Comparison of ENCODE assay signal across 18 cellular contexts in the genomic region with DNA sequence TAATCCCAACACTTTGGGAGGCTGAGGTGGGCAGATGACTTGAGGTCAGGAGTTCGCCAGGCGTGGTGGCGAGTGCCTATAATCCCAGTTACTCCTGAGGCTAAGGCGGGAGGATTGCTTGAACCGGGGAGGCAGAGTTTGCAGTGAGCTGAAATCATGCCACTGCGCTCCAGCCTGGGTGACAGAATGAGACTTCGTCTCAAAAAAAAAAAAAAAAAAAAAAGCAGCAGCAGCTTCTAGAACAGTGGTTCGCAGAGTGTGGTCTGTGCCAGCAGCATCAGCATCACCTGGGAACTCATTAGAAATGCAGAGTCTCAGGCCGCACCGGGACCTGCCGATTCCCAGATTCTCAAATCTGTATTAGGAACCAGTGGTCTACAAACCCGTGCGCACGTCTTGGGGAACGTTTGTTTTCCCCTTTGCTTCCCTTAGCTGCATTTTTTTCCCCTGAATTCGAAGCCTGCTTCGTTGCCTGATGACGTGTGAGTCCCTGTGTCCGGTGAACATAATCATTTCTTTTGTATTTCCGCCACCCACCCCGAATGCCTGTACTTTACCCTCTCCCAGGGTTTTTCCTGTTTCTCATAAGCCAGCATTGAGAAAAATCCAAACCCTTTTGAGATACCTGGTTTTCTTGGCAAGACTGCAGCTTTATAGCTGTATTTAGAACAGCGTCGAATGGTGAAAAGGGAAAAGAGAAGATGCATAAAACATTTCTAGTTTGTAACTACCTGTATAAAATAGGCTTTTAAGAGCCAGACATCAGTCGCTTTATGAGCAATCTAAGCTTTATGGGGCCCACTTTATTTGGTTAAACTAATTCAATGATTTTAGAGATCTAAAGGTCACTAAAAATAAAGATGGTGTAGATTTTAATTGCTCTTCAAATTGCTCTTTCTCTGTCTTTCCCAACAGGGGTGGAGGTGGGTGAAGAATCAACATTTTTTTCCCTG. TPM values are rescaled to one million over a fixed set of nuclear protein-coding genes. Genes with fewer than 3 reads are reported as not detected.
DNase-seq lines count a peak whose midpoint lies in the region; ATAC-seq and TF ChIP-seq lines count a peak whose summit lies in the region.
"Had no signal": no experiment of that assay in that cellular context is flagged by ENCODE, and none has a peak within 500 bp of the region (broad histone marks: within the 10 kb centered on the region; RNA-seq: fewer than 3 reads in every experiment).

No MANE protein-coding gene starts in this region.

- H3K4me3 ChIP-seq in dorsolateral prefrontal cortex: peak overlapping the region in 12 of 59 donors; percentile 0 to 37 (median 12)
- H3K4me3 ChIP-seq: breast epithelium, thyroid gland had no signal

- peak overlapping the region in 58 of 59 donors; percentile 39 to 97 (median 79) for H3K27ac ChIP-seq in dorsolateral prefrontal cortex
- H3K27ac ChIP-seq in temporal lobe (ENCODE audit: low read depth, low read length): peak overlapping the region; percentile 58
- H3K27ac ChIP-seq: breast epithelium, thyroid gland had no signal

- no peak for TF ChIP-seq CTCF in dorsolateral prefrontal cortex (IDR thresholded peaks at IDR 0.05 in 54 of 56, conservative IDR thresholded peaks at IDR 0.05 in 2 of 56; ENCODE audit: low read depth in 1 of 56, partially characterized antibody in 56 of 56)

- no peaks in the 10 kb centered on the region for H3K27me3 ChIP-seq in dorsolateral prefrontal cortex
- H3K27me3 ChIP-seq: breast epithelium, thyroid gland had no signal

- intact Hi-C loops in Right ventricle myocardium superior (cut with DNase I): no loop called here
- intact Hi-C loops in cardiac septum (cut with DNase I): no loop called here
- intact Hi-C loops in dorsolateral prefrontal cortex (cut with DNase I): loop anchor here in 1 of 2 donors (5.0 kb wide), 1 partner anchor 51 kb away; the partner anchor contains the start of gene BICRA

- peak; percentile 22 for DNase-seq in Right ventricle myocardium superior
- DNase-seq in cardiac septum (ENCODE audit: low spot score): no peak
- DNase-seq in dorsolateral prefrontal cortex: peak in 2 of 10 donors; percentile 30
- peak; percentile 60 for DNase-seq in mucosa of gallbladder (ENCODE audit: low spot score)
- DNase-seq in UCSD-AML1 (lab: John Stamatoyannopoulos, UW; ENCODE audit: unreplicated experiment): no peak
- DNase-seq in NCI-H2227 treated with DMSO at 0.1 percent for 48 hours (lab: John Stamatoyannopoulos, UW): no peak
- DNase-seq: CD8-positive, alpha-beta T cell; Kasumi-1; naive thymus-derived CD8-positive, alpha-beta T cell; NCI-H1930; NK-92 treated with Interleukin-12 subunit alpha and Interleukin-12 subunit beta, amount 100 ng/mL, for 24 hours; stimulated activated CD4-positive, alpha-beta T cell treated with anti-CD3 and anti-CD28 coated beads, Interleukin-12 subunit alpha, Interleukin-12 subunit beta, amount 100 ng/mL, for 4 hours; SW 1271; thyroid gland had no signal

- ATAC-seq in Right ventricle myocardium superior (ENCODE audit: poor library complexity): no peak
- ATAC-seq in GM19035 (IDR thresholded peaks at IDR 0.05; ENCODE audit: unreplicated experiment): no peak
- ATAC-seq: CD8-positive, alpha-beta T cell; naive thymus-derived CD8-positive, alpha-beta T cell had no signal

RNA-seq across cellular contexts. Expression of gene BICRA, which starts 49.8 kb away (rescaled TPM):
- total RNA-seq in Right ventricle myocardium superior (7.2 TPM), cardiac septum (9.3 TPM), dorsolateral prefrontal cortex (10 to 100 TPM; 14.1 to 34.9 (median 22.9) TPM), mucosa of gallbladder (20.9 TPM), temporal lobe (3.7 TPM)
- total RNA-seq: A172 had no signal

RNA-seq across cellular contexts. Expression of gene EHD2, which starts 54.5 kb away (rescaled TPM):
- total RNA-seq in Right ventricle myocardium superior: 45.2 TPM
- 42.6 TPM for total RNA-seq in cardiac septum
- 10 to 100 TPM; 12.2 to 45.9 (median 22.6) TPM for total RNA-seq in dorsolateral prefrontal cortex
- 81.2 TPM for total RNA-seq in mucosa of gallbladder
- total RNA-seq in temporal lobe: 2.0 TPM
- total RNA-seq: naive thymus-derived CD8-positive, alpha-beta T cell had no signal

Comparison
In these comparisons a context has a peak if more than half of its experiments do, and no peak if none do; other contexts are left out.
1. DNase-seq: peak in Right ventricle myocardium superior (single experiment) and mucosa of gallbladder (single experiment); none in cardiac septum (single experiment), UCSD-AML1 (single experiment) and NCI-H2227 treated with DMSO at 0.1 percent for 48 hours (single experiment).